Comparison of ENCODE assay signal across 16 cellular contexts in genomic region chr18:63241317-63241712, GRCh38.
A peak's percentile ranks its signal among the peaks of the same experiment; 100 is the strongest.
DNase-seq lines count a peak whose midpoint lies in the region; ATAC-seq and TF ChIP-seq lines count a peak whose summit lies in the region.
"Had no signal": no experiment of that assay in that cellular context is flagged by ENCODE, and none has a peak within 500 bp of the region (broad histone marks: within the 10 kb centered on the region; RNA-seq: fewer than 3 reads in every experiment).

No MANE protein-coding gene starts in this region.

- TF ChIP-seq CTCF in breast epithelium (IDR thresholded peaks at IDR 0.05) (no peak), MCF 10A (IDR thresholded peaks at IDR 0.05; ENCODE audit: unreplicated experiment) (no peak), neural crest cell (conservative IDR thresholded peaks at IDR 0.05) (no peak), vagina (IDR thresholded peaks at IDR 0.05) (no peak), omental fat pad (IDR thresholded peaks at IDR 0.05) (no peak)

- POLR2A ChIA-PET in MCF 10A (lab: Yijun Ruan, JAX): no interaction called here

- H3K27me3 ChIP-seq in breast epithelium (no peaks in the 10 kb centered on the region), vagina (no peaks in the 10 kb centered on the region)
- H3K27me3 ChIP-seq: BE2C had no signal

- no peaks in the 10 kb centered on the region for H3K27me3 Mint-ChIP-seq in MCF 10A (ENCODE audit: insufficient read depth, unreplicated experiment)
- H3K27me3 Mint-ChIP-seq in neural crest cell (ENCODE audit: low read depth): no peaks in the 10 kb centered on the region

- H3K36me3 ChIP-seq in breast epithelium: no peaks in the 10 kb centered on the region
- H3K36me3 ChIP-seq in vagina: no peaks in the 10 kb centered on the region
- H3K36me3 ChIP-seq: BE2C had no signal

- H3K9me3 Mint-ChIP-seq in MCF 10A (ENCODE audit: unreplicated experiment) (no peaks in the 10 kb centered on the region), neural crest cell (peaks cover 4% of the 10 kb centered on the region)

- CTCF ChIA-PET in MCF 10A (lab: Yijun Ruan, JAX): interaction anchor here (0.5 to 0.8 kb wide), 2 partner anchors 77 to 198 kb away, joined by 3 to 5 read pairs; no protein-coding TSS in a partner anchor

- no TSS peak for BruUV-seq in MCF 10A (replicated peaks; lab: Mats Ljungman, UMichigan)

- TF ChIP-seq POLR2A in breast epithelium (IDR thresholded peaks at IDR 0.05) (no peak), vagina (IDR thresholded peaks at IDR 0.05) (no peak)

- intact Hi-C loops in breast epithelium (cut with DNase I; ENCODE audit: low total_unique reads) (no loop called here), MCF 10A (cut with micrococcal nuclease) (no loop called here), vagina (cut with DNase I) (no loop called here)

- H3K27ac ChIP-seq in breast epithelium: peak overlapping the region; percentile 23 to 71
- peak overlapping the region; percentile 90 for H3K27ac ChIP-seq in vagina
- H3K27ac ChIP-seq: PC-9 had no signal

- DNase-seq in breast epithelium (ENCODE audit: low spot score in 2 of 2): no peak
- DNase-seq in MCF 10A (ENCODE audit: unreplicated experiment): no peak
- peak; percentile 18 for DNase-seq in amniotic epithelial cell (ENCODE audit: low read depth)
- no peak for DNase-seq in neural crest cell (ENCODE audit: low read depth, low spot score)
- DNase-seq in vagina (ENCODE audit: extremely low spot score in 2 of 2): no peak
- no peak for DNase-seq in NOMO-1 treated with dmso at 0.1 percent for 144 hours (lab: John Stamatoyannopoulos, UW; ENCODE audit: unreplicated experiment)
- no peak for DNase-seq in omental fat pad (ENCODE audit: low spot score)
- no peak for DNase-seq in stimulated activated CD4-positive, alpha-beta T cell treated with anti-CD3 and anti-CD28 coated beads, Interleukin-4, amount 100 ng/mL, for 24 hours
- DNase-seq: BE2C, DMS 273 treated with DMSO at 0.1 percent for 48 hours, Karpas-422, NCI-H1105 treated with DMSO at 0.1 percent for 48 hours, NCI-H187, NCI-H446, NCI-H748 treated with DMSO at 0.1 percent for 48 hours, PC-9 had no signal

- H3K4me1 Mint-ChIP-seq in MCF 10A (ENCODE audit: insufficient read depth, unreplicated experiment) (peaks cover 17% of the 10 kb centered on the region), neural crest cell (peaks cover 50% of the 10 kb centered on the region)

- H3K4me3 ChIP-seq in breast epithelium (no peak overlapping the region), vagina (no peak overlapping the region)
- H3K4me3 ChIP-seq: PC-9 had no signal

- H3K36me3 Mint-ChIP-seq in MCF 10A (ENCODE audit: insufficient read depth, unreplicated experiment) (no peaks in the 10 kb centered on the region), neural crest cell (ENCODE audit: low read depth) (no peaks in the 10 kb centered on the region)

- no peak for ATAC-seq in omental fat pad (ENCODE audit: low FRiP score)

- no peak overlapping the region for H3K27ac Mint-ChIP-seq in MCF 10A (ENCODE audit: low read depth, unreplicated experiment)
- peak overlapping the region; percentile 69 for H3K27ac Mint-ChIP-seq in neural crest cell (ENCODE audit: unreplicated experiment)

- no peaks in the 10 kb centered on the region for H3K9me3 ChIP-seq in breast epithelium
- H3K9me3 ChIP-seq in vagina: no peaks in the 10 kb centered on the region
- H3K9me3 ChIP-seq: BE2C had no signal

- H3K4me3 Mint-ChIP-seq in MCF 10A (ENCODE audit: unreplicated experiment) (no peak overlapping the region), neural crest cell (no peak overlapping the region)

- H3K4me1 ChIP-seq in breast epithelium (peaks cover 13 to 15% of the 10 kb centered on the region in 2 donors), vagina (peaks cover 64% of the 10 kb centered on the region)
- H3K4me1 ChIP-seq: BE2C had no signal
